Comparison of ENCODE assay signal across 8 cellular contexts in genomic region chr19:36688058-36688457, GRCh38. TPM values are rescaled to one million over a fixed set of nuclear protein-coding genes. Genes with fewer than 3 reads are reported as not detected.
DNase-seq lines count a peak whose midpoint lies in the region; ATAC-seq, FAIRE-seq and TF ChIP-seq lines count a peak whose summit lies in the region.

No MANE protein-coding gene starts in this region.

- H3K27ac ChIP-seq in ACC112 (ENCODE audit: low read depth, low read length) (no peak overlapping the region), HL-60 (replicated peaks) (peak overlapping the region; percentile 80), muscle layer of colon (ENCODE audit: low read depth, low read length) (no peak overlapping the region)

- peak overlapping the region; percentile 55 for H2AFZ ChIP-seq in ACC112 (ENCODE audit: low read length, unreplicated experiment)

- H3K79me2 ChIP-seq in ACC112 (ENCODE audit: control insufficient read depth, insufficient read depth, low read length, unreplicated experiment) = peaks cover 19% of the 10 kb centered on the region

- H3K27me3 ChIP-seq in ACC112 (ENCODE audit: insufficient read depth, low read length) (no peaks in the 10 kb centered on the region), HL-60 (ENCODE audit: insufficient read depth, poor library complexity, severe bottlenecking) (no peaks in the 10 kb centered on the region), bronchial epithelial cell (ENCODE audit: control insufficient read depth, insufficient read depth, low read length) (no peaks in the 10 kb centered on the region), muscle layer of colon (ENCODE audit: control insufficient read depth in 1 of 2, insufficient read depth in 2 of 2, low read length in 2 of 2) (no peaks in the 10 kb centered on the region)

- FAIRE-seq in bronchial epithelial cell (lab: Jason Lieb, UNC) = no peak

- TF ChIP-seq CTCF in HL-60 (IDR thresholded peaks at IDR 0.05; ENCODE audit: insufficient read depth, low read length) (no peak), bronchial epithelial cell (IDR thresholded peaks at IDR 0.05; ENCODE audit: insufficient read depth, low read length, severe bottlenecking) (no peak)

- H3K9ac ChIP-seq in muscle layer of colon (ENCODE audit: low read length) = peak overlapping the region; percentile 74

- H3K36me3 ChIP-seq in ACC112 (ENCODE audit: insufficient read depth, low read length) (peaks cover 28% of the 10 kb centered on the region), bronchial epithelial cell (ENCODE audit: control insufficient read depth, insufficient read depth, low read length) (peaks cover 14% of the 10 kb centered on the region), muscle layer of colon (ENCODE audit: insufficient read depth, low read length) (peaks cover 35% of the 10 kb centered on the region)

- no peak for ATAC-seq in HG03354 (IDR thresholded peaks at IDR 0.05; ENCODE audit: poor library complexity, severe bottlenecking, unreplicated experiment)

- no peak for DNase-seq in HL-60 (ENCODE audit: low read depth in 1 of 2, low spot score in 1 of 2)
- peak; percentile 5 for DNase-seq in bronchial epithelial cell (ENCODE audit: low read depth)
- no peak for DNase-seq in CD1c-positive myeloid dendritic cell (ENCODE audit: extremely low spot score)
- no peak for DNase-seq in mesenteric fat pad (ENCODE audit: low spot score)
- no peak for DNase-seq in LoVo (ENCODE audit: low spot score)

- H3K9me3 ChIP-seq in muscle layer of colon (ENCODE audit: low read length) = no peaks in the 10 kb centered on the region

- H3K4me1 ChIP-seq in ACC112 (ENCODE audit: control insufficient read depth, insufficient read depth, low read length, unreplicated experiment) (peaks cover 3% of the 10 kb centered on the region), muscle layer of colon (ENCODE audit: insufficient read depth, low read length) (peaks cover 16% of the 10 kb centered on the region)

- peak overlapping the region; percentile 98 for H3K4me3 ChIP-seq in ACC112 (ENCODE audit: low read depth, low read length)
- H3K4me3 ChIP-seq in HL-60 (replicated peaks; ENCODE audit: insufficient read depth, low read length) = peak overlapping the region; percentile 91
- peak overlapping the region; percentile 76 for H3K4me3 ChIP-seq in bronchial epithelial cell (ENCODE audit: low read depth, low read length)
- H3K4me3 ChIP-seq in muscle layer of colon (ENCODE audit: low read depth in 1 of 2, low read length in 2 of 2) = peak overlapping the region; percentile 82 to 97

RNA-seq across cellular contexts. Expression of gene ZNF567, which starts 0.6 kb away (rescaled TPM):
- total RNA-seq in bronchial epithelial cell = 5.5 and 7.6 TPM in 2 replicates
- 5.3 TPM for total RNA-seq in mesenteric fat pad

RNA-seq across cellular contexts. Expression of gene ZNF461, which starts 21.4 kb away (rescaled TPM):
- total RNA-seq in bronchial epithelial cell (7.1 and 12.9 TPM in 2 replicates), mesenteric fat pad (5.2 TPM)
